30 cellular contexts compared by ENCODE assay signal in genomic region chr17:7326186-7326585, GRCh38. TPM values are rescaled to one million over a fixed set of nuclear protein-coding genes. Genes with fewer than 3 reads are reported as not detected.
"Had no signal": no experiment of that assay in that cellular context is flagged by ENCODE, and none has a peak within 500 bp of the region (broad histone marks: within the 10 kb centered on the region; RNA-seq: fewer than 3 reads in every experiment).

No MANE protein-coding gene starts in this region.

- H3K4me1 ChIP-seq: uterus had no signal

- DNase-seq: dermis blood vessel endothelial cell; effector memory CD4-positive, alpha-beta T cell; erythroblast; esophagus squamous epithelium; foreskin melanocyte; glutamatergic neuron; heart right ventricle; hippocampal formation; immature natural killer cell; mucosa of descending colon; naive B cell; nucleus accumbens; psoas muscle; right lobe of liver; small intestine; stimulated activated CD4-positive, alpha-beta T cell treated with anti-CD3 and anti-CD28 coated beads, Interleukin-15, amount 100 ng/mL, for 24 hours; stimulated activated CD4-positive, alpha-beta T cell treated with anti-CD3 and anti-CD28 coated beads, Interleukin-4, amount 100 ng/mL, for 1 hour; stimulated activated CD8-positive, alpha-beta memory T cell treated with anti-CD3 and anti-CD28 coated beads, Interleukin-4, amount 100 ng/mL, for 48 hours; stimulated activated naive CD4-positive, alpha-beta T cell; stimulated activated naive CD8-positive, alpha-beta T cell treated with anti-CD3 and anti-CD28 coated beads, Interleukin-15, amount 100 ng/mL, for 72 hours; transverse colon; upper lobe of right lung; uterus had no signal

- H3K27ac Mint-ChIP-seq: memory B cell; mesothelial cell of epicardium; natural killer cell treated with Interleukin-12 subunit alpha and Interleukin-12 subunit beta and Interleukin-15 and Interleukin-18, amount 100 ng/mL, for 72 hours had no signal

- H3K4me3 ChIP-seq: coronary artery, esophagus squamous epithelium, heart right ventricle, lung, mucosa of descending colon, ovary, psoas muscle, right lobe of liver, suprapubic skin, transverse colon, upper lobe of right lung, uterus had no signal

- H3K4me3 Mint-ChIP-seq: immature natural killer cell; memory B cell; natural killer cell treated with Interleukin-12 subunit alpha and Interleukin-12 subunit beta and Interleukin-15 and Interleukin-18, amount 100 ng/mL, for 72 hours; stimulated activated naive CD8-positive, alpha-beta T cell treated with anti-CD3 and anti-CD28 coated beads, Interleukin-15, amount 100 ng/mL, for 72 hours had no signal

- H3K9me3 ChIP-seq: esophagus squamous epithelium, heart right ventricle, mucosa of descending colon, ovary, psoas muscle, right lobe of liver, suprapubic skin, transverse colon, upper lobe of right lung, uterus had no signal

- H3K9me3 Mint-ChIP-seq: immature natural killer cell; memory B cell; mesothelial cell of epicardium; naive B cell; natural killer cell treated with Interleukin-12 subunit alpha and Interleukin-12 subunit beta and Interleukin-15 and Interleukin-18, amount 100 ng/mL, for 72 hours; stimulated activated naive CD8-positive, alpha-beta T cell treated with anti-CD3 and anti-CD28 coated beads, Interleukin-15, amount 100 ng/mL, for 72 hours had no signal

- H3K36me3 ChIP-seq: ovary, uterus had no signal

- H3K27ac ChIP-seq: coronary artery, esophagus squamous epithelium, heart right ventricle, ovary, psoas muscle, right lobe of liver, suprapubic skin, transverse colon, upper lobe of right lung, uterus had no signal

- H3K27me3 Mint-ChIP-seq: memory B cell; naive B cell; natural killer cell treated with Interleukin-12 subunit alpha and Interleukin-12 subunit beta and Interleukin-15 and Interleukin-18, amount 100 ng/mL, for 72 hours; stimulated activated naive CD8-positive, alpha-beta T cell treated with anti-CD3 and anti-CD28 coated beads, Interleukin-15, amount 100 ng/mL, for 72 hours had no signal

- H3K27me3 ChIP-seq: esophagus squamous epithelium, heart right ventricle, ovary, right lobe of liver, suprapubic skin, transverse colon, upper lobe of right lung, uterus had no signal

- ATAC-seq: heart right ventricle; mucosa of descending colon; natural killer cell treated with Interleukin-12 subunit alpha and Interleukin-12 subunit beta and Interleukin-15 and Interleukin-18, amount 100 ng/mL, for 72 hours; psoas muscle; right lobe of liver; stimulated activated naive CD8-positive, alpha-beta T cell treated with anti-CD3 and anti-CD28 coated beads, Interleukin-15, amount 100 ng/mL, for 72 hours; upper lobe of right lung had no signal

- H3K36me3 Mint-ChIP-seq: natural killer cell treated with Interleukin-12 subunit alpha and Interleukin-12 subunit beta and Interleukin-15 and Interleukin-18, amount 100 ng/mL, for 72 hours had no signal

RNA-seq across cellular contexts. Expression of gene ACAP1, which starts 10.1 kb away (rescaled TPM):
- total RNA-seq: dermis blood vessel endothelial cell had no signal
